Comparison of ENCODE assay signal across 1 cellular context in the genomic region with DNA sequence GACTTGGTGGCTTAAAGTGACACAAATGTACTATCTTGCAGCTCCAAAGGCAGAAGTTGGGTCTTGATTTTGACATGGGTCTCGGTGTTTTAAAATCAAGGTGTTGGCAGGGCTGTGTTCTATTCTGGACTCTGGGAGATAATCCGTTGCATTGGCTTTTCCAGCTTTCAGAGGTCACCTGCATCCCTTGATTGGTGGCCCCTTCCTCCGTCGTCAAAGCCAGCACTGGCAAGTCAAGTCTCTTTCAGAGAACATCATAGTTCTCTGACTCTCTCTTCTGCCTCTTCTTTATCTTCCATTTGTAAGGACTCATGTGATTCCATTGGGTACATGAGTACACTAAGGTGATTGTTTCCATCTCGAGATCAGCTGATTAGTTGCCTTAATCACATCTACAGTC.
TF ChIP-seq lines count a peak whose summit lies in the region.

No MANE protein-coding gene starts in this region.

TF ChIP-seq in H1, 55 proteins besides CTCF, POLR2A, EP300 and RAD21 (continued from another document):
- no peak for TF ChIP-seq GABPA (IDR thresholded peaks at IDR 0.05; ENCODE audit: borderline replicate concordance, insufficient read depth, low read length)
- no peak for TF ChIP-seq SIX5 (IDR thresholded peaks at IDR 0.05; ENCODE audit: low read depth, low read length)
- TF ChIP-seq CBX5 (IDR thresholded peaks at IDR 0.05; ENCODE audit: low read depth, low read length), result no peak
- no peak for TF ChIP-seq RNF2 (IDR thresholded peaks at IDR 0.05; ENCODE audit: borderline replicate concordance, low read depth, low read length, missing control alignments, poor library complexity, severe bottlenecking)
